ENCODE assay signal across 27 cellular contexts in the genomic region with DNA sequence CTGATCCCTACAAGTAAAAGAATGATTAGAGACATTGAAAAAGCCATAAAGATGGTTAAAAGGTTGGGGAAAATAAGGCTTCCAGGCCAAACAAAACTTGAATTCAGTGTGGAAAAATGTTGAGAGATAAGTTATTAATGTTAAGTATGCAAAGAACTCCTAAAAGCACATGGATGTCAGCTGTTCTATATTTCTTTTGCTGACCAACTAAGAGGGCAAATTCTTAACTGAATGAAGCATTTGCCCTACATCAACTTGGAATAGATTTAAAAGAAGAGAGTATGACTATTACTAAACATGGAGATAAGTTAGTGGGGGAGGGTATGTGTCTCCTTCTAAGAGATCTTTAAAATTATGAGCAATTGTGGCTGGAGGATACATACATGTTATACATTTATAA.
A peak's percentile ranks its signal among the peaks of the same experiment; 100 is the strongest.
DNase-seq lines count a peak whose midpoint lies in the region; ATAC-seq and TF ChIP-seq lines count a peak whose summit lies in the region.
"Had no signal": no experiment of that assay in that cellular context is flagged by ENCODE, and none has a peak within 500 bp of the region (broad histone marks: within the 10 kb centered on the region; RNA-seq: fewer than 3 reads in every experiment).

No MANE protein-coding gene starts in this region.

- H3K4me1 ChIP-seq in right atrium auricular region (peaks cover 0 to 15% of the 10 kb centered on the region in 2 donors), heart right ventricle (peaks cover 6 to 40% (median 18%) of the 10 kb centered on the region in 9 donors), ascending aorta (peaks cover 0 to 14% of the 10 kb centered on the region in 2 donors)
- H3K4me1 ChIP-seq: BE2C had no signal

- H3K27ac ChIP-seq in right atrium auricular region (peak overlapping the region; percentile 7 to 46), heart right ventricle (no peak overlapping the region), ascending aorta (peak overlapping the region; percentile 40 to 64)
- H3K27ac ChIP-seq: ovary had no signal

- H3K4me3 ChIP-seq in right atrium auricular region: no peak overlapping the region
- no peak overlapping the region for H3K4me3 ChIP-seq in heart right ventricle
- H3K4me3 ChIP-seq in ascending aorta: no peak overlapping the region
- H3K4me3 ChIP-seq in fibroblast of pulmonary artery (replicated peaks; ENCODE audit: low read depth, low read length): no peak overlapping the region
- H3K4me3 ChIP-seq: ovary, tibial nerve had no signal

- intact Hi-C loops in heart right ventricle (cut with DNase I) (no loop called here), ascending aorta (cut with DNase I) (no loop called here)

- no peaks in the 10 kb centered on the region for H3K9me3 Mint-ChIP-seq in type B pancreatic cell
- peaks cover 0 to 3% of the 10 kb centered on the region in 2 donors for H3K9me3 Mint-ChIP-seq in effector memory CD8-positive, alpha-beta T cell
- H3K9me3 Mint-ChIP-seq: H9; T-helper 1 cell treated with Interleukin-12 subunit alpha and Interleukin-12 subunit beta and Interleukin-4 antibody, amounts not matched to agents 30 μg/mL and 1 μg/mL, for 36 hours had no signal

- H3K27me3 ChIP-seq in right atrium auricular region: no peaks in the 10 kb centered on the region
- no peaks in the 10 kb centered on the region for H3K27me3 ChIP-seq in heart right ventricle
- H3K27me3 ChIP-seq in ascending aorta: no peaks in the 10 kb centered on the region
- H3K27me3 ChIP-seq: BE2C, ovary, tibial nerve had no signal

- H3K9me3 ChIP-seq in right atrium auricular region (no peaks in the 10 kb centered on the region), heart right ventricle (no peaks in the 10 kb centered on the region), ascending aorta (no peaks in the 10 kb centered on the region)
- H3K9me3 ChIP-seq: BE2C, ovary, tibial nerve had no signal

- no peak for TF ChIP-seq CTCF in right atrium auricular region (IDR thresholded peaks at IDR 0.05)
- no peak for TF ChIP-seq CTCF in heart right ventricle (IDR thresholded peaks at IDR 0.05)
- no peak for TF ChIP-seq CTCF in ascending aorta (IDR thresholded peaks at IDR 0.05)
- TF ChIP-seq CTCF in fibroblast of pulmonary artery (IDR thresholded peaks at IDR 0.05; ENCODE audit: low read length, missing control alignments): no peak
- TF ChIP-seq CTCF in type B pancreatic cell (conservative IDR thresholded peaks at IDR 0.05): no peak

- H3K27me3 Mint-ChIP-seq in type B pancreatic cell: no peaks in the 10 kb centered on the region
- H3K27me3 Mint-ChIP-seq in effector memory CD8-positive, alpha-beta T cell: no peaks in the 10 kb centered on the region

- ATAC-seq in heart right ventricle (no peak), HG03175 (IDR thresholded peaks at IDR 0.05; ENCODE audit: unreplicated experiment) (no peak)
- ATAC-seq in effector memory CD8-positive, alpha-beta T cell (replicated peaks): no peak
- ATAC-seq: activated CD8-positive, alpha-beta T cell treated with anti-CD3 and anti-CD28 coated beads, Interleukin-2, amount 10 ng/mL, durations not matched to agents 7 days and 5 days; activated naive CD4-positive, alpha-beta T cell treated with anti-CD3 and anti-CD28 coated beads, Interleukin-2, amount 50 U/mL, for 72 hours; natural killer cell; right cardiac atrium had no signal

- no peak overlapping the region for H3K4me3 Mint-ChIP-seq in type B pancreatic cell
- no peak overlapping the region for H3K4me3 Mint-ChIP-seq in effector memory CD8-positive, alpha-beta T cell
- H3K4me3 Mint-ChIP-seq: activated CD8-positive, alpha-beta T cell treated with anti-CD3 and anti-CD28 coated beads, Interleukin-2, amount 10 ng/mL, durations not matched to agents 7 days and 5 days; H9; natural killer cell; T-helper 1 cell treated with Interleukin-12 subunit alpha and Interleukin-12 subunit beta and Interleukin-4 antibody, amounts not matched to agents 30 μg/mL and 1 μg/mL, for 36 hours had no signal

- H3K27ac Mint-ChIP-seq in type B pancreatic cell: peak overlapping the region; percentile 28
- H3K27ac Mint-ChIP-seq in effector memory CD8-positive, alpha-beta T cell: no peak overlapping the region
- H3K27ac Mint-ChIP-seq: activated CD8-positive, alpha-beta T cell treated with anti-CD3 and anti-CD28 coated beads, Interleukin-2, amount 10 ng/mL, durations not matched to agents 7 days and 5 days; activated naive CD4-positive, alpha-beta T cell treated with anti-CD3 and anti-CD28 coated beads, Interleukin-2, amount 50 U/mL, for 72 hours; natural killer cell; T-helper 1 cell treated with Interleukin-12 subunit alpha and Interleukin-12 subunit beta and Interleukin-4 antibody, amounts not matched to agents 30 μg/mL and 1 μg/mL, for 36 hours had no signal

- DNase-seq in right atrium auricular region (ENCODE audit: low spot score) (no peak), heart right ventricle (no peak), ascending aorta (ENCODE audit: low spot score in 2 of 2) (no peak), fibroblast of pulmonary artery (ENCODE audit: low read depth) (peak; percentile 55), type B pancreatic cell (ENCODE audit: extremely low spot score, unreplicated experiment) (no peak), T-helper 9 cell (no peak)
- DNase-seq in effector memory CD8-positive, alpha-beta T cell: no peak
- DNase-seq: 8988T; activated CD4-positive, alpha-beta T cell treated with anti-CD3 and anti-CD28 coated beads for 1 hour; activated CD8-positive, alpha-beta T cell treated with anti-CD3 and anti-CD28 coated beads, Interleukin-2, amount 10 ng/mL, durations not matched to agents 7 days and 5 days; BE2C; effector CD8-positive, alpha-beta T cell; erythroblast; H9; islet precursor cell; KG1; natural killer cell; NCI-H1417 treated with DMSO at 0.1 percent for 48 hours; NCI-H2081 treated with DMSO at 0.1 percent for 48 hours; NCI-H446; ovary; right cardiac atrium; stimulated activated CD4-positive, alpha-beta T cell treated with anti-CD3 and anti-CD28 coated beads, Interleukin-2, amount 100 ng/mL, for 48 hours had no signal

- H3K36me3 ChIP-seq in right atrium auricular region (no peaks in the 10 kb centered on the region), heart right ventricle (no peaks in the 10 kb centered on the region), ascending aorta (no peaks in the 10 kb centered on the region)
- H3K36me3 ChIP-seq: BE2C, ovary had no signal

- peaks cover 5% of the 10 kb centered on the region for H3K4me1 Mint-ChIP-seq in type B pancreatic cell (ENCODE audit: unreplicated experiment)
- no peaks in the 10 kb centered on the region for H3K4me1 Mint-ChIP-seq in effector memory CD8-positive, alpha-beta T cell (ENCODE audit: low read depth in 2 of 2)
- H3K4me1 Mint-ChIP-seq: natural killer cell had no signal

- peaks cover 14% of the 10 kb centered on the region for H3K36me3 Mint-ChIP-seq in type B pancreatic cell
- H3K36me3 Mint-ChIP-seq in effector memory CD8-positive, alpha-beta T cell (ENCODE audit: insufficient read depth): no peaks in the 10 kb centered on the region
- H3K36me3 Mint-ChIP-seq: activated naive CD4-positive, alpha-beta T cell treated with anti-CD3 and anti-CD28 coated beads, Interleukin-2, amount 50 U/mL, for 72 hours; natural killer cell had no signal

Comparison
In these comparisons a context has a peak if more than half of its experiments do, and no peak if none do; other contexts are left out.
1. H3K27ac ChIP-seq: peak in right atrium auricular region (2 of 2) and ascending aorta (2 of 2); none in heart right ventricle (0 of 10).